In genomic region chr4:67680568-67681222, GRCh38 we compare ENCODE assay signal across 12 cellular contexts. TPM values are rescaled to one million over a fixed set of nuclear protein-coding genes. Genes with fewer than 3 reads are reported as not detected.
DNase-seq lines count a peak whose midpoint lies in the region; TF ChIP-seq lines count a peak whose summit lies in the region.
"Had no signal": no experiment of that assay in that cellular context is flagged by ENCODE, and none has a peak within 500 bp of the region (broad histone marks: within the 10 kb centered on the region; RNA-seq: fewer than 3 reads in every experiment).

No MANE protein-coding gene starts in this region.

- no peaks in the 10 kb centered on the region for H3K9me3 Mint-ChIP-seq in progenitor cell of endocrine pancreas (ENCODE audit: low read depth)

- no peak overlapping the region for H2AK5ac ChIP-seq in trophoblast cell (ENCODE audit: low read length)

- no peak overlapping the region for H3K4me2 ChIP-seq in trophoblast cell (ENCODE audit: low read length)

- H3K27me3 ChIP-seq in trophoblast cell (ENCODE audit: insufficient read depth, low read length): no peaks in the 10 kb centered on the region
- H3K27me3 ChIP-seq: right atrium auricular region, stomach had no signal

- no peak overlapping the region for H4K12ac ChIP-seq in trophoblast cell (ENCODE audit: low read depth, low read length)

- H3K27me3 Mint-ChIP-seq in progenitor cell of endocrine pancreas: no peaks in the 10 kb centered on the region

- H3K18ac ChIP-seq in trophoblast cell (ENCODE audit: low read length): no peak overlapping the region

- H4K91ac ChIP-seq in trophoblast cell (ENCODE audit: low read depth, low read length): no peak overlapping the region

- no peak overlapping the region for H3K9ac ChIP-seq in trophoblast cell (ENCODE audit: low read length)

- H3K79me1 ChIP-seq in trophoblast cell (ENCODE audit: low read length): no peaks in the 10 kb centered on the region

- TF ChIP-seq CTCF in epithelial cell of esophagus (IDR thresholded peaks at IDR 0.05; ENCODE audit: insufficient read depth, low read depth, low read length, missing control alignments): no peak
- no peak for TF ChIP-seq CTCF in progenitor cell of endocrine pancreas (IDR thresholded peaks at IDR 0.05; ENCODE audit: unreplicated experiment)

- no peak overlapping the region for H3K14ac ChIP-seq in trophoblast cell (ENCODE audit: low read length)

- DNase-seq in EL: peak; percentile 56
- DNase-seq in LHCN-M2 (ENCODE audit: low read depth): peak; percentile 71
- peak; percentile 87 for DNase-seq in epithelial cell of esophagus (ENCODE audit: low read depth)
- DNase-seq in myocyte (ENCODE audit: low read depth): peak; percentile 27
- no peak for DNase-seq in trophoblast cell
- no peak for DNase-seq in progenitor cell of endocrine pancreas (ENCODE audit: low spot score, unreplicated experiment)
- no peak for DNase-seq in GDM1 (lab: John Stamatoyannopoulos, UW)
- DNase-seq: activated naive CD4-positive, alpha-beta T cell treated with anti-CD3 and anti-CD28 coated beads, Interleukin-2, amount 50 U/mL, for 16 hours; dermis blood vessel endothelial cell; NCI-H2029 treated with DMSO at 0.1 percent for 48 hours; stomach had no signal

- no peaks in the 10 kb centered on the region for H3K79me2 ChIP-seq in trophoblast cell (ENCODE audit: control insufficient read depth, insufficient read depth, low read length, poor library complexity)

- H3K4me3 Mint-ChIP-seq in progenitor cell of endocrine pancreas (ENCODE audit: low read depth): no peak overlapping the region

- no peak overlapping the region for H2BK120ac ChIP-seq in trophoblast cell (ENCODE audit: insufficient read depth, low read length, poor library complexity)

- no peaks in the 10 kb centered on the region for H3K4me1 ChIP-seq in trophoblast cell (ENCODE audit: control insufficient read depth in 1 of 2, insufficient read depth in 2 of 2, low read length in 2 of 2)
- H3K4me1 ChIP-seq: right atrium auricular region, stomach had no signal

- H2BK12ac ChIP-seq in trophoblast cell (ENCODE audit: low read length): no peak overlapping the region

- no peak overlapping the region for H2AFZ ChIP-seq in trophoblast cell (ENCODE audit: insufficient read depth, low read length, poor library complexity)

- no peak overlapping the region for H4K8ac ChIP-seq in trophoblast cell (ENCODE audit: low read depth, low read length)

- no peak overlapping the region for H3K23ac ChIP-seq in trophoblast cell (ENCODE audit: low read length)

- H3K27ac ChIP-seq in trophoblast cell (ENCODE audit: low read depth, low read length): no peak overlapping the region
- H3K27ac ChIP-seq: right atrium auricular region, stomach had no signal

- no CpG with 5 or more reads among the region's 2 CpGs for WGBS in trophoblast cell (ENCODE audit: extremely low coverage, insufficient coverage, insufficient read length)

- no peak overlapping the region for H3K4ac ChIP-seq in trophoblast cell (ENCODE audit: low read depth, low read length)

- no peak overlapping the region for H2BK5ac ChIP-seq in trophoblast cell (ENCODE audit: low read depth, low read length, poor library complexity)

- peaks cover 19% of the 10 kb centered on the region for H3K36me3 Mint-ChIP-seq in progenitor cell of endocrine pancreas (ENCODE audit: insufficient read depth)

- H3K36me3 ChIP-seq in trophoblast cell (ENCODE audit: control insufficient read depth in 1 of 2, insufficient read depth in 2 of 2, low read length in 2 of 2): peaks cover 0 to 11% of the 10 kb centered on the region in 2 experiments

- H3K4me3 ChIP-seq in epithelial cell of esophagus (ENCODE audit: low read length) (no peak overlapping the region), trophoblast cell (ENCODE audit: low read depth, low read length) (no peak overlapping the region)
- H3K4me3 ChIP-seq: right atrium auricular region, stomach had no signal

- H3K27ac Mint-ChIP-seq in progenitor cell of endocrine pancreas: no peak overlapping the region

- no peaks in the 10 kb centered on the region for H3K4me1 Mint-ChIP-seq in progenitor cell of endocrine pancreas (ENCODE audit: low read depth)

- H3K9me3 ChIP-seq in trophoblast cell (ENCODE audit: insufficient read depth, low read depth, low read length): no peaks in the 10 kb centered on the region
- H3K9me3 ChIP-seq: right atrium auricular region, stomach had no signal

RNA-seq across cellular contexts. Expression of gene UBA6, which starts 20.3 kb away (rescaled TPM):
- 174 and 295 TPM in 2 replicates for total RNA-seq in LHCN-M2 (2014; rRNA removed)
- 13.9 TPM for polyA plus RNA-seq in LHCN-M2 (2012)
- total RNA-seq in myocyte: 80.1 and 140 TPM in 2 replicates
- polyA plus RNA-seq in myocyte (2012): 15.9 TPM
- polyA plus RNA-seq in trophoblast cell (2013): 51.0 and 56.5 TPM in 2 replicates
- total RNA-seq in progenitor cell of endocrine pancreas: 85.1 and 88.9 TPM in 2 replicates

Comparison
In these comparisons a context has a peak if more than half of its experiments do, and no peak if none do; other contexts are left out.
1. DNase-seq: peak in EL (single experiment), LHCN-M2 (single experiment), epithelial cell of esophagus (single experiment) and myocyte (single experiment); none in trophoblast cell (0 of 2), progenitor cell of endocrine pancreas (single experiment) and GDM1 (single experiment).